ENCODE assay signal across 20 cellular contexts in genomic region chr1:201369209-201369608, GRCh38. TPM values are rescaled to one million over a fixed set of nuclear protein-coding genes. Genes with fewer than 3 reads are reported as not detected.
"Had no signal": no experiment of that assay in that cellular context is flagged by ENCODE, and none has a peak within 500 bp of the region (broad histone marks: within the 10 kb centered on the region; RNA-seq: fewer than 3 reads in every experiment).

No MANE protein-coding gene starts in this region.

- H3K4me1 Mint-ChIP-seq: activated CD4-positive, alpha-beta T cell treated with anti-CD3 and anti-CD28 coated beads, Interleukin-2, amount 10 ng/mL, durations not matched to agents 7 days and 5 days; activated naive CD8-positive, alpha-beta T cell treated with anti-CD3 and anti-CD28 coated beads, Interleukin-2, amount 10 ng/mL, durations not matched to agents 7 days and 5 days; naive thymus-derived CD4-positive, alpha-beta T cell; T-helper 17 cell had no signal

- H3K9me3 ChIP-seq: upper lobe of left lung had no signal

- H3K4me3 ChIP-seq: upper lobe of left lung had no signal

- DNase-seq: activated CD4-positive, alpha-beta T cell treated with anti-CD3 and anti-CD28 coated beads, Interleukin-2, amount 10 ng/mL, durations not matched to agents 7 days and 5 days; activated CD8-positive, alpha-beta memory T cell treated with anti-CD3 and anti-CD28 coated beads for 24 hours; activated naive CD4-positive, alpha-beta T cell; activated naive CD8-positive, alpha-beta T cell treated with anti-CD3 and anti-CD28 coated beads, Interleukin-2, amount 10 ng/mL, durations not matched to agents 7 days and 5 days; brain microvascular endothelial cell; cerebellar nuclear complex; effector memory CD8-positive, alpha-beta T cell; head of caudate nucleus; naive thymus-derived CD4-positive, alpha-beta T cell; nucleus accumbens; T-helper 17 cell; upper lobe of left lung had no signal

- H3K4me3 Mint-ChIP-seq: activated CD4-positive, alpha-beta T cell treated with anti-CD3 and anti-CD28 coated beads, Interleukin-2, amount 10 ng/mL, durations not matched to agents 7 days and 5 days; activated naive CD8-positive, alpha-beta T cell treated with anti-CD3 and anti-CD28 coated beads, Interleukin-2, amount 10 ng/mL, durations not matched to agents 7 days and 5 days; activated T-helper 1 cell treated with anti-CD3 and anti-CD28 coated beads, Interleukin-12 subunit alpha, Interleukin-12 subunit beta, Interleukin-2, Interleukin-4 antibody, amounts not matched to agents 30 ng/mL and 10 ng/mL and 1 ng/mL, durations not matched to agents 14 hours and 24 hours and 36 hours; dendritic cell treated with granulocyte-macrophage colony-stimulating factor and Interleukin-4, amounts not matched to agents 40 ng/mL and 50 ng/mL, for 4 days; effector memory CD8-positive, alpha-beta T cell; naive thymus-derived CD4-positive, alpha-beta T cell; stimulated activated naive CD8-positive, alpha-beta T cell treated with anti-CD3 and anti-CD28 coated beads, Interleukin-15, Interleukin-2, amounts not matched to agents 100 ng/mL and 50 ng/mL, for 24 hours; T-helper 17 cell had no signal

- ATAC-seq: effector memory CD8-positive, alpha-beta T cell; naive thymus-derived CD4-positive, alpha-beta T cell; sciatic nerve; T-helper 17 cell had no signal

- H3K9me3 Mint-ChIP-seq: activated CD4-positive, alpha-beta T cell treated with anti-CD3 and anti-CD28 coated beads, Interleukin-2, amount 10 ng/mL, durations not matched to agents 7 days and 5 days; activated naive CD8-positive, alpha-beta T cell treated with anti-CD3 and anti-CD28 coated beads, Interleukin-2, amount 10 ng/mL, durations not matched to agents 7 days and 5 days; activated T-helper 1 cell treated with anti-CD3 and anti-CD28 coated beads, Interleukin-12 subunit alpha, Interleukin-12 subunit beta, Interleukin-2, Interleukin-4 antibody, amounts not matched to agents 30 ng/mL and 10 ng/mL and 1 ng/mL, durations not matched to agents 14 hours and 24 hours and 36 hours; dendritic cell treated with granulocyte-macrophage colony-stimulating factor and Interleukin-4, amounts not matched to agents 40 ng/mL and 50 ng/mL, for 4 days; effector memory CD8-positive, alpha-beta T cell; naive thymus-derived CD4-positive, alpha-beta T cell; stimulated activated naive CD8-positive, alpha-beta T cell treated with anti-CD3 and anti-CD28 coated beads, Interleukin-15, Interleukin-2, amounts not matched to agents 100 ng/mL and 50 ng/mL, for 24 hours had no signal

- H3K4me1 ChIP-seq: upper lobe of left lung had no signal

- H3K27ac Mint-ChIP-seq: activated CD4-positive, alpha-beta T cell treated with anti-CD3 and anti-CD28 coated beads, Interleukin-2, amount 10 ng/mL, durations not matched to agents 7 days and 5 days; activated naive CD8-positive, alpha-beta T cell treated with anti-CD3 and anti-CD28 coated beads, Interleukin-2, amount 10 ng/mL, durations not matched to agents 7 days and 5 days; activated T-helper 1 cell treated with anti-CD3 and anti-CD28 coated beads, Interleukin-12 subunit alpha, Interleukin-12 subunit beta, Interleukin-2, Interleukin-4 antibody, amounts not matched to agents 30 ng/mL and 10 ng/mL and 1 ng/mL, durations not matched to agents 14 hours and 24 hours and 36 hours; dendritic cell treated with granulocyte-macrophage colony-stimulating factor and Interleukin-4, amounts not matched to agents 40 ng/mL and 50 ng/mL, for 4 days; effector memory CD8-positive, alpha-beta T cell; naive thymus-derived CD4-positive, alpha-beta T cell; progenitor cell of endocrine pancreas; stimulated activated naive CD8-positive, alpha-beta T cell treated with anti-CD3 and anti-CD28 coated beads, Interleukin-15, Interleukin-2, amounts not matched to agents 100 ng/mL and 50 ng/mL, for 24 hours; T-helper 17 cell had no signal

- H3K36me3 ChIP-seq: brain microvascular endothelial cell, upper lobe of left lung had no signal

- H3K27me3 ChIP-seq: upper lobe of left lung had no signal

- H3K27ac ChIP-seq: brain microvascular endothelial cell, upper lobe of left lung had no signal

RNA-seq across cellular contexts. Expression of gene TNNT2, which starts 8.3 kb away (rescaled TPM):
- total RNA-seq: activated CD4-positive, alpha-beta T cell treated with anti-CD3 and anti-CD28 coated beads, Interleukin-2, amount 10 ng/mL, durations not matched to agents 7 days and 5 days; activated naive CD8-positive, alpha-beta T cell treated with anti-CD3 and anti-CD28 coated beads, Interleukin-2, amount 10 ng/mL, durations not matched to agents 7 days and 5 days; activated T-helper 1 cell treated with anti-CD3 and anti-CD28 coated beads, Interleukin-12 subunit alpha, Interleukin-12 subunit beta, Interleukin-2, Interleukin-4 antibody, amounts not matched to agents 30 ng/mL and 10 ng/mL and 1 ng/mL, durations not matched to agents 14 hours and 24 hours and 36 hours; frontal cortex; naive thymus-derived CD4-positive, alpha-beta T cell; T-helper 17 cell had no signal
- polyA plus RNA-seq: naive thymus-derived CD4-positive, alpha-beta T cell had no signal

RNA-seq across cellular contexts. Expression of gene LAD1, which starts 29.9 kb away (rescaled TPM):
- total RNA-seq: activated CD4-positive, alpha-beta T cell treated with anti-CD3 and anti-CD28 coated beads, Interleukin-2, amount 10 ng/mL, durations not matched to agents 7 days and 5 days; activated naive CD8-positive, alpha-beta T cell treated with anti-CD3 and anti-CD28 coated beads, Interleukin-2, amount 10 ng/mL, durations not matched to agents 7 days and 5 days; activated T-helper 1 cell treated with anti-CD3 and anti-CD28 coated beads, Interleukin-12 subunit alpha, Interleukin-12 subunit beta, Interleukin-2, Interleukin-4 antibody, amounts not matched to agents 30 ng/mL and 10 ng/mL and 1 ng/mL, durations not matched to agents 14 hours and 24 hours and 36 hours; frontal cortex; mononuclear cell; T-helper 17 cell; temporal lobe had no signal
- polyA plus RNA-seq: naive thymus-derived CD4-positive, alpha-beta T cell had no signal

RNA-seq across cellular contexts. Expression of gene TNNI1, which starts 52.3 kb away (rescaled TPM):
- total RNA-seq: activated CD4-positive, alpha-beta T cell treated with anti-CD3 and anti-CD28 coated beads, Interleukin-2, amount 10 ng/mL, durations not matched to agents 7 days and 5 days; activated naive CD8-positive, alpha-beta T cell treated with anti-CD3 and anti-CD28 coated beads, Interleukin-2, amount 10 ng/mL, durations not matched to agents 7 days and 5 days; activated T-helper 1 cell treated with anti-CD3 and anti-CD28 coated beads, Interleukin-12 subunit alpha, Interleukin-12 subunit beta, Interleukin-2, Interleukin-4 antibody, amounts not matched to agents 30 ng/mL and 10 ng/mL and 1 ng/mL, durations not matched to agents 14 hours and 24 hours and 36 hours; mononuclear cell; naive thymus-derived CD4-positive, alpha-beta T cell; progenitor cell of endocrine pancreas; T-helper 17 cell; temporal lobe had no signal
- polyA plus RNA-seq: naive thymus-derived CD4-positive, alpha-beta T cell had no signal
